In the genomic region with DNA sequence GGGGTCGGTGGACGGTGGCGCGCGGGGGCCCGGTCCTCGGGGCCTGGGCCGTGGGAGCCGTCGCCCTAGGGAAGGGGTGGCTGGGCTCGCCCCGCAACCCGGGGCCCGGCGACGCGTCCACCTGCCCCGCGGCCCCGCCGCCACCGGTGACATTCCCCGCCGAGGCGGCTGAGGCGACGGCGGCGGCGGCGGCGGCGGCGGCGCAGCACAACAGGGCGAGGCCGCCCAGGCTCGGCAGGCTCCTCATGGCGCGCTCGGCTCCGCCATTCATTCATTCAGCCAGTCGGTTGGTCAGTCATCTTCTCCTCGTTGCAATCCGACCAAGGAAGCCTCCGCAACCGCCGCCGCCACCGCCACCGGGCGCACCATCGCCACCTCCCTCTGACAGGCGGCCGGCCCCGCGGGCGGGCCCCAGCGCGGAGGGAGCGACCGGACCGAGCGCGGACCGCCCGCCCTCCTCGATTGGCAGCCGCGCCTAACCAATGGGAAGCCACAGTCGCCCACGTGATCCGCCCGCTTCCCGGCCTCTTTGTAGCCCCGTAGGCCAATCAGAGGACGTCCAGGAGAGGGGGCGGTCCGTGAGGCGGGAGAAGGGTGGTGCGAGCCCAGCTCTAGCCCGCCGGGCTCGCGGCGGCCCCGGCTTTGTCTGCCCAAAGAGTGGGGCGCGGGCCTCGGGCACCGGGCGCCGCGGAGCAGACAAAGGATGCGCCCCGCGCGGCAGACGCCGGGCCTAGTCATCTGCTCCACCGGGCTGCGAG, we compare ENCODE assay signal across 8 cellular contexts. TPM values are rescaled to one million over a fixed set of nuclear protein-coding genes. Genes with fewer than 3 reads are reported as not detected.
A peak's percentile ranks its signal among the peaks of the same experiment; 100 is the strongest.
DNase-seq lines count a peak whose midpoint lies in the region; ATAC-seq and TF ChIP-seq lines count a peak whose summit lies in the region.

A gene (minus strand): TSS at position 383 of the 758 bp plus-strand sequence. CDS start 112 bp downstream, at position 271.

- no peaks in the 10 kb centered on the region for H3K9me3 ChIP-seq in liver (ENCODE audit: control insufficient read depth in 4 of 4, low read length in 3 of 4)

- H3K4me3 ChIP-seq in liver (ENCODE audit: low read depth in 1 of 3, low read length in 3 of 3), result peak within 1 kb of the TSS; percentile 79 to 91 (median 85)

- peaks cover 7 to 55% (median 23%) of the 10 kb centered on the region in 4 donors for H3K4me1 ChIP-seq in liver (ENCODE audit: control insufficient read depth in 4 of 4, insufficient read depth in 4 of 4, low read length in 3 of 4)

- H3K9ac ChIP-seq in liver (ENCODE audit: low read depth in 1 of 2, low read length in 2 of 2), result peak within 1 kb of the TSS; percentile 80 to 95

- TF ChIP-seq CTCF in liver (IDR thresholded peaks at IDR 0.05; ENCODE audit: low read depth, low read length, missing input control), result no peak

- peak; percentile 99 for DNase-seq in CD1c-positive myeloid dendritic cell (ENCODE audit: extremely low spot score)
- peak; percentile 92 for DNase-seq in NCI-H748 treated with DMSO at 0.1 percent for 48 hours (lab: John Stamatoyannopoulos, UW)
- DNase-seq in activated CD4-positive, alpha-beta T cell treated with anti-CD3 and anti-CD28 coated beads, Interleukin-2, amount 50 U/mL, for 4 hours, result peak; percentile 95
- peak; percentile 92 to 99 for DNase-seq in dermis microvascular lymphatic vessel endothelial cell (ENCODE audit: low read depth in 2 of 2)
- peak; percentile 97 for DNase-seq in stimulated activated CD4-positive, alpha-beta T cell treated with anti-CD3 and anti-CD28 coated beads, Interleukin-4, amount 100 ng/mL, for 1 hour

- H3K27me3 ChIP-seq in liver (ENCODE audit: control insufficient read depth in 4 of 4, insufficient read depth in 4 of 4, low read length in 3 of 4), result no peaks in the 10 kb centered on the region

- whole genome bisulfite sequencing in liver, result under 1% methylated on average over 102 of the region's 102 CpGs

- H3K36me3 ChIP-seq in liver (ENCODE audit: control insufficient read depth in 4 of 4, insufficient read depth in 3 of 4, low read depth in 1 of 4, low read length in 3 of 4), result no peaks in the 10 kb centered on the region

- peak; percentile 97 for ATAC-seq in GM19397 (IDR thresholded peaks at IDR 0.05; ENCODE audit: unreplicated experiment)
- ATAC-seq in HG03565 (IDR thresholded peaks at IDR 0.05; ENCODE audit: unreplicated experiment), result peak; percentile 85

- TF ChIP-seq RAD21 in liver (IDR thresholded peaks at IDR 0.05), result peak in 1 of 2 donors; percentile 36

- peak within 1 kb of the TSS; percentile 86 to 87 for H3K27ac ChIP-seq in liver (ENCODE audit: low read depth in 1 of 2, low read length in 2 of 2)

TF ChIP-seq in liver, 16 proteins besides CTCF, POLR2A, EP300 and RAD21:
- TF ChIP-seq, protein P1, sequence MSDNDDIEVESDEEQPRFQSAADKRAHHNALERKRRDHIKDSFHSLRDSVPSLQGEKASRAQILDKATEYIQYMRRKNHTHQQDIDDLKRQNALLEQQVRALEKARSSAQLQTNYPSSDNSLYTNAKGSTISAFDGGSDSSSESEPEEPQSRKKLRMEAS (IDR thresholded peaks at IDR 0.05), result no peak
- TF ChIP-seq SP1 (IDR thresholded peaks at IDR 0.05), result peak; percentile 80
- TF ChIP-seq, protein P2, sequence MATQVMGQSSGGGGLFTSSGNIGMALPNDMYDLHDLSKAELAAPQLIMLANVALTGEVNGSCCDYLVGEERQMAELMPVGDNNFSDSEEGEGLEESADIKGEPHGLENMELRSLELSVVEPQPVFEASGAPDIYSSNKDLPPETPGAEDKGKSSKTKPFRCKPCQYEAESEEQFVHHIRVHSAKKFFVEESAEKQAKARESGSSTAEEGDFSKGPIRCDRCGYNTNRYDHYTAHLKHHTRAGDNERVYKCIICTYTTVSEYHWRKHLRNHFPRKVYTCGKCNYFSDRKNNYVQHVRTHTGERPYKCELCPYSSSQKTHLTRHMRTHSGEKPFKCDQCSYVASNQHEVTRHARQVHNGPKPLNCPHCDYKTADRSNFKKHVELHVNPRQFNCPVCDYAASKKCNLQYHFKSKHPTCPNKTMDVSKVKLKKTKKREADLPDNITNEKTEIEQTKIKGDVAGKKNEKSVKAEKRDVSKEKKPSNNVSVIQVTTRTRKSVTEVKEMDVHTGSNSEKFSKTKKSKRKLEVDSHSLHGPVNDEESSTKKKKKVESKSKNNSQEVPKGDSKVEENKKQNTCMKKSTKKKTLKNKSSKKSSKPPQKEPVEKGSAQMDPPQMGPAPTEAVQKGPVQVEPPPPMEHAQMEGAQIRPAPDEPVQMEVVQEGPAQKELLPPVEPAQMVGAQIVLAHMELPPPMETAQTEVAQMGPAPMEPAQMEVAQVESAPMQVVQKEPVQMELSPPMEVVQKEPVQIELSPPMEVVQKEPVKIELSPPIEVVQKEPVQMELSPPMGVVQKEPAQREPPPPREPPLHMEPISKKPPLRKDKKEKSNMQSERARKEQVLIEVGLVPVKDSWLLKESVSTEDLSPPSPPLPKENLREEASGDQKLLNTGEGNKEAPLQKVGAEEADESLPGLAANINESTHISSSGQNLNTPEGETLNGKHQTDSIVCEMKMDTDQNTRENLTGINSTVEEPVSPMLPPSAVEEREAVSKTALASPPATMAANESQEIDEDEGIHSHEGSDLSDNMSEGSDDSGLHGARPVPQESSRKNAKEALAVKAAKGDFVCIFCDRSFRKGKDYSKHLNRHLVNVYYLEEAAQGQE (IDR thresholded peaks at IDR 0.05), result peak; percentile 74
- TF ChIP-seq NR2F2 (IDR thresholded peaks at IDR 0.05), result no peak
- TF ChIP-seq GABPA (IDR thresholded peaks at IDR 0.05 in 1 of 2, conservative IDR thresholded peaks at IDR 0.05 in 1 of 2), result no peak
- no peak for TF ChIP-seq JUND (IDR thresholded peaks at IDR 0.05)
- TF ChIP-seq, protein P3, sequence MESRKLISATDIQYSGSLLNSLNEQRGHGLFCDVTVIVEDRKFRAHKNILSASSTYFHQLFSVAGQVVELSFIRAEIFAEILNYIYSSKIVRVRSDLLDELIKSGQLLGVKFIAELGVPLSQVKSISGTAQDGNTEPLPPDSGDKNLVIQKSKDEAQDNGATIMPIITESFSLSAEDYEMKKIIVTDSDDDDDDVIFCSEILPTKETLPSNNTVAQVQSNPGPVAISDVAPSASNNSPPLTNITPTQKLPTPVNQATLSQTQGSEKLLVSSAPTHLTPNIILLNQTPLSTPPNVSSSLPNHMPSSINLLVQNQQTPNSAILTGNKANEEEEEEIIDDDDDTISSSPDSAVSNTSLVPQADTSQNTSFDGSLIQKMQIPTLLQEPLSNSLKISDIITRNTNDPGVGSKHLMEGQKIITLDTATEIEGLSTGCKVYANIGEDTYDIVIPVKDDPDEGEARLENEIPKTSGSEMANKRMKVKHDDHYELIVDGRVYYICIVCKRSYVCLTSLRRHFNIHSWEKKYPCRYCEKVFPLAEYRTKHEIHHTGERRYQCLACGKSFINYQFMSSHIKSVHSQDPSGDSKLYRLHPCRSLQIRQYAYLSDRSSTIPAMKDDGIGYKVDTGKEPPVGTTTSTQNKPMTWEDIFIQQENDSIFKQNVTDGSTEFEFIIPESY (IDR thresholded peaks at IDR 0.05), result no peak
- TF ChIP-seq YY1 (IDR thresholded peaks at IDR 0.05), result no peak
TF ChIP-seq in liver: peak in this region for 2.

RNA-seq across cellular contexts. Expression of the gene that starts here (rescaled TPM):
- total RNA-seq in dermis microvascular lymphatic vessel endothelial cell (3.7 and 5.7 TPM in 2 replicates), liver (10 to 100 TPM; 19.8 to 27.4 TPM)
- 10 to 100 TPM; 15.5 to 18.7 TPM for polyA plus RNA-seq in liver

Comparison
In these comparisons a context has a peak if more than half of its experiments do, and no peak if none do; other contexts are left out.
1. Peak in every context shown above with its lines: DNase-seq, ATAC-seq, H3K4me3 ChIP-seq and H3K27ac ChIP-seq.